In the genomic region with DNA sequence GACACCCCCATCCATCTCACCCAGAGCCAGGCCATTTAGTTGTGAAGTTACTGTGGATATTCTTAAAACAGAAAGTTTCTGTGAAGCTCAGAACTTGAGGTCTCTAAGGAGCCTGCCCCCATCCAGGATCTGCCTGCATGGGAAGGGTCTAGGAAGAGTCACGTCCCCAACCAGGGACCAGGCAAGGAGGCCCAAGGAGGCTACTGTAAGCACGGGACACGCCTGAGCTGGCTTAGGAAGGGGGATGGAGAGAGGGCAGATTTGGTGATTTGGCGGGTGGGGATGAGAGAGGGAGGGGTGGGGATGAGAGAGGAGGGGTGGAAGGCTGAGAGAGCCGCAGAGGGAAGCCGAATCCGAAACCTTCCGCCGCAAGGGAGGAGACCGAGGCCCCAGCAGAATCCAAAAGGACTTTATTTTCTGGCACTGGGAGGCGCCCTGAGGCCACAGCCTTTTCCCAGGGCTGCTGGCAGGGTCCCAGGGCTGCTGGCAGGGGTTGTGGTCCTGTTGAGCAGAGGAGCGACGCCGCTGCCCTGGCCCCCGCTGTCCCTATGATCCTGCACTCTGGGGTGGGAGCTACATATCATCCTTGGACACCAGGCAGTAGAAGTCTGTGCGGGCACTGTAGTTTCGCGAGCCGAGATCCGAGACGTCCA, we compare ENCODE assay signal across 12 cellular contexts. TPM values are rescaled to one million over a fixed set of nuclear protein-coding genes. Genes with fewer than 3 reads are reported as not detected.
DNase-seq lines count a peak whose midpoint lies in the region; FAIRE-seq and TF ChIP-seq lines count a peak whose summit lies in the region.
"Had no signal": no experiment of that assay in that cellular context is flagged by ENCODE, and none has a peak within 500 bp of the region (broad histone marks: within the 10 kb centered on the region; RNA-seq: fewer than 3 reads in every experiment).

No MANE protein-coding gene starts in this region.

- no peak overlapping the region for H3K9ac ChIP-seq in kidney (ENCODE audit: low read length in 2 of 2)

- CTCF ChIA-PET in activated naive CD4-positive, alpha-beta T cell treated with anti-CD3 and anti-CD28 coated beads for 36 hours (lab: Charles Lee): interaction anchor here (0.9 to 2.4 kb wide), 2 partner anchors 43 to 44 kb away, joined by 4 to 21 read pairs; a partner anchor contains a TSS

- TF ChIP-seq CTCF in astrocyte of the cerebellum (IDR thresholded peaks at IDR 0.05; ENCODE audit: low read depth, low read length, missing control alignments) (no peak), kidney (IDR thresholded peaks at IDR 0.05; ENCODE audit: borderline replicate concordance, extremely low read depth, insufficient read depth) (no peak), testis (IDR thresholded peaks at IDR 0.05) (no peak)

- H3K4me1 Mint-ChIP-seq in activated naive CD4-positive, alpha-beta T cell treated with anti-CD3 and anti-CD28 coated beads for 36 hours (ENCODE audit: low read depth): peaks cover 2% of the 10 kb centered on the region

- no peaks in the 10 kb centered on the region for H3K9me3 Mint-ChIP-seq in activated naive CD4-positive, alpha-beta T cell treated with anti-CD3 and anti-CD28 coated beads for 36 hours

- no peak overlapping the region for H3K27ac Mint-ChIP-seq in activated naive CD4-positive, alpha-beta T cell treated with anti-CD3 and anti-CD28 coated beads for 36 hours

- H3K4me3 ChIP-seq in astrocyte of the cerebellum (ENCODE audit: low read depth, low read length): peak overlapping the region; percentile 51
- H3K4me3 ChIP-seq in kidney (ENCODE audit: low read length in 2 of 2): peak overlapping the region in 1 of 2 donors; percentile 61
- H3K4me3 ChIP-seq in testis: no peak overlapping the region
- H3K4me3 ChIP-seq in small intestine (ENCODE audit: low read depth in 1 of 2, low read length in 2 of 2): no peak overlapping the region

- in situ Hi-C loops in astrocyte of the cerebellum (cut with HindIII; ENCODE audit: low sequenced_read_pairs): no loop called here

- H3K9me3 ChIP-seq in kidney (ENCODE audit: control insufficient read depth in 1 of 2, low read length in 2 of 2) (no peaks in the 10 kb centered on the region), testis (no peaks in the 10 kb centered on the region), small intestine (ENCODE audit: control insufficient read depth, low read depth) (no peaks in the 10 kb centered on the region)

- FAIRE-seq in kidney (lab: Jason Lieb, UNC): no peak
- FAIRE-seq in small intestine (lab: Jason Lieb, UNC): no peak

- peaks cover 1% of the 10 kb centered on the region for H3K36me3 Mint-ChIP-seq in activated naive CD4-positive, alpha-beta T cell treated with anti-CD3 and anti-CD28 coated beads for 36 hours (ENCODE audit: low read depth)

- H3K4me1 ChIP-seq in kidney (ENCODE audit: control insufficient read depth in 1 of 2, insufficient read depth in 1 of 2, low read depth in 1 of 2, low read length in 2 of 2): peaks cover 10 to 26% of the 10 kb centered on the region in 2 donors
- peaks cover 8% of the 10 kb centered on the region for H3K4me1 ChIP-seq in testis
- H3K4me1 ChIP-seq in small intestine (ENCODE audit: control insufficient read depth in 2 of 2, insufficient read depth in 1 of 2, low read depth in 1 of 2, low read length in 1 of 2): peaks cover 0 to 3% of the 10 kb centered on the region in 2 donors

- intact Hi-C loops in activated naive CD4-positive, alpha-beta T cell treated with anti-CD3 and anti-CD28 coated beads for 36 hours (cut with micrococcal nuclease): no loop called here
- intact Hi-C loops in kidney (cut with DNase I): no loop called here
- intact Hi-C loops in testis (cut with DNase I; ENCODE audit: low total_unique reads): no loop called here

- no peaks in the 10 kb centered on the region for H3K27me3 Mint-ChIP-seq in activated naive CD4-positive, alpha-beta T cell treated with anti-CD3 and anti-CD28 coated beads for 36 hours (ENCODE audit: low read depth)

- H3K36me3 ChIP-seq in kidney (ENCODE audit: control insufficient read depth in 1 of 2, insufficient read depth in 2 of 2, low read length in 2 of 2): no peaks in the 10 kb centered on the region
- H3K36me3 ChIP-seq in testis (ENCODE audit: low read depth, missing control alignments): no peaks in the 10 kb centered on the region
- H3K36me3 ChIP-seq in small intestine (ENCODE audit: control insufficient read depth in 2 of 2, insufficient read depth in 2 of 2, low read length in 2 of 2): peaks cover 0 to 7% of the 10 kb centered on the region in 2 donors

- H3K27ac ChIP-seq in kidney (ENCODE audit: low read depth in 2 of 2, low read length in 2 of 2) (no peak overlapping the region), testis (no peak overlapping the region), small intestine (ENCODE audit: low read depth in 1 of 2, low read length in 1 of 2) (peak overlapping the region in 1 of 2 donors; percentile 84)

- peak overlapping the region; percentile 52 for H3K4me3 Mint-ChIP-seq in activated naive CD4-positive, alpha-beta T cell treated with anti-CD3 and anti-CD28 coated beads for 36 hours

- no peaks in the 10 kb centered on the region for H3K27me3 ChIP-seq in testis
- no peaks in the 10 kb centered on the region for H3K27me3 ChIP-seq in small intestine (ENCODE audit: control insufficient read depth in 2 of 2, insufficient read depth in 2 of 2, low read length in 2 of 2)

- no peak for DNase-seq in activated naive CD4-positive, alpha-beta T cell treated with anti-CD3 and anti-CD28 coated beads for 36 hours
- DNase-seq in activated naive CD4-positive, alpha-beta T cell (lab: John Stamatoyannopoulos, UW): no peak
- DNase-seq in astrocyte of the cerebellum (ENCODE audit: low read depth): no peak
- DNase-seq in kidney: peak; percentile 78
- peak; percentile 51 for DNase-seq in testis
- no peak for DNase-seq in NCI-H2227 treated with DMSO at 0.1 percent for 48 hours (lab: John Stamatoyannopoulos, UW)
- no peak for DNase-seq in small intestine
- DNase-seq in iPS-NIHi11 (ENCODE audit: low spot score): no peak
- DNase-seq: AML-193; central memory CD4-positive, alpha-beta T cell; GOT3; NCI-H526 treated with DMSO at 0.1 percent for 48 hours had no signal

- TF ChIP-seq POLR2A in testis (IDR thresholded peaks at IDR 0.05): no peak

- 45 to 66% methylated on average over 11 to 21 of the region's 21 CpGs for whole genome bisulfite sequencing in testis, 2 donors
- WGBS in small intestine, 3 donors: 67 to 81% (median 73%) methylated on average over 18 to 21 of the region's 21 CpGs

RNA-seq across cellular contexts. Expression of a gene that starts 9.3 kb away (rescaled TPM):
- total RNA-seq in activated naive CD4-positive, alpha-beta T cell treated with anti-CD3 and anti-CD28 coated beads for 36 hours: 10 to 100 TPM; 38.0 to 38.8 TPM
- 89.1 TPM for total RNA-seq in kidney
- 181 TPM for polyA plus RNA-seq in kidney (ENCODE audit: insufficient read depth, low read depth, low replicate concordance)
- total RNA-seq in testis: 10 to 100 TPM; 39.3 to 43.8 TPM
- polyA plus RNA-seq in testis (ENCODE audit: insufficient read depth, low read depth, low replicate concordance): 35.5 TPM
- polyA plus RNA-seq in small intestine: 100 to 1,000 TPM in 2 of 3 donors, 10 to 100 TPM in 1; 96.1 to 219 (median 215) TPM

RNA-seq across cellular contexts. Expression of a gene that starts 11.4 kb away (rescaled TPM):
- not detected for total RNA-seq in activated naive CD4-positive, alpha-beta T cell treated with anti-CD3 and anti-CD28 coated beads for 36 hours
- 3.6 TPM for total RNA-seq in kidney
- polyA plus RNA-seq in kidney (ENCODE audit: insufficient read depth, low read depth, low replicate concordance): 1.9 TPM
- 1 to 10 TPM; 1.6 to 3.1 TPM for total RNA-seq in testis
- polyA plus RNA-seq in testis (ENCODE audit: insufficient read depth, low read depth, low replicate concordance): 1.2 TPM
- 100 to 1,000 TPM in 2 of 3 donors, 10 to 100 TPM in 1; 97.0 to 152 (median 125) TPM for polyA plus RNA-seq in small intestine

RNA-seq across cellular contexts. Expression of a gene that starts 36.1 kb away (rescaled TPM):
- 1 to 10 TPM; 4.1 to 5.2 TPM for total RNA-seq in activated naive CD4-positive, alpha-beta T cell treated with anti-CD3 and anti-CD28 coated beads for 36 hours
- total RNA-seq in kidney (1.4 TPM), testis (10 to 100 TPM in 1 of 2 donors, 1 to 10 TPM in 1; 7.2 to 10.1 TPM)
- polyA plus RNA-seq in kidney (ENCODE audit: insufficient read depth, low read depth, low replicate concordance) (0.82 TPM), testis (ENCODE audit: insufficient read depth, low read depth, low replicate concordance) (4.3 TPM), small intestine (10 to 100 TPM in 1 of 3 donors, 1 to 10 TPM in 2; 4.5 to 23.8 (median 5.7) TPM)

RNA-seq across cellular contexts. Expression of a gene that starts 36.4 kb away (rescaled TPM):
- total RNA-seq in activated naive CD4-positive, alpha-beta T cell treated with anti-CD3 and anti-CD28 coated beads for 36 hours: 10 to 100 TPM; 28.9 to 31.0 TPM
- total RNA-seq in kidney (21.8 TPM), testis (1 to 10 TPM; 1.9 to 2.9 TPM)
- polyA plus RNA-seq in kidney (ENCODE audit: insufficient read depth, low read depth, low replicate concordance) (11.3 TPM), testis (ENCODE audit: insufficient read depth, low read depth, low replicate concordance) (1.6 TPM), small intestine (100 to 1,000 TPM in 2 of 3 donors, 10 to 100 TPM in 1; 84.7 to 363 (median 279) TPM)

RNA-seq across cellular contexts. Expression of a gene that starts 44.6 kb away (rescaled TPM):
- 10 to 100 TPM; 12.1 to 15.0 TPM for total RNA-seq in activated naive CD4-positive, alpha-beta T cell treated with anti-CD3 and anti-CD28 coated beads for 36 hours
- 28.5 TPM for total RNA-seq in kidney
- polyA plus RNA-seq in kidney (ENCODE audit: insufficient read depth, low read depth, low replicate concordance): 37.7 TPM
- 100 to 1,000 TPM; 107 to 160 TPM for total RNA-seq in testis
- 116 TPM for polyA plus RNA-seq in testis (ENCODE audit: insufficient read depth, low read depth, low replicate concordance)
- polyA plus RNA-seq in small intestine: 10 to 100 TPM in 2 of 3 donors, 1 to 10 TPM in 1; 9.5 to 20.3 (median 10.5) TPM

Comparison
In these comparisons a context has a peak if more than half of its experiments do, and no peak if none do; other contexts are left out.
1. DNase-seq: peak in kidney (single experiment) and testis (single experiment); none in activated naive CD4-positive, alpha-beta T cell treated with anti-CD3 and anti-CD28 coated beads for 36 hours (single experiment), activated naive CD4-positive, alpha-beta T cell (0 of 4), astrocyte of the cerebellum (single experiment), NCI-H2227 treated with DMSO at 0.1 percent for 48 hours (single experiment), small intestine (single experiment) and iPS-NIHi11 (single experiment).